Comparison of ENCODE assay signal across 11 cellular contexts in the genomic region with DNA sequence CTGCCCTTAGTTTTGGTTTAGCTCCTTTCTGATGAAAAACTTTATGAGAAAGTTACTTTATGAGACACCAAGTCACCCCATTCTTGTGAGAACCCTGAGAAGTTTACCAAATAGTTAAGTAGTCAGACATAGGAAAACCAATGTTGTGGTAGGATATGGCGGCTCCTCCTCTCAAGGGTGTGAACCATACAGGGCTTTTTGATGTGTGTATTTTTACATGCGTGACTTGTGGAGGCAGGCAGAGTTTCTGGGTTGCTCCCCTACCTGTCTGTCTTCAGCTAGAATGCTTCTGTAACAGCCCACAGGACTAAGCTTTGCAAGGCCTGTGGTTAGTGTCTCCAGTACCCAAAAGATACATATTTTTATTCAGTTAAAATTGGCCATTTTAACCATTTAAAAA. TPM values are rescaled to one million over a fixed set of nuclear protein-coding genes. Genes with fewer than 3 reads are reported as not detected.
DNase-seq lines count a peak whose midpoint lies in the region; ATAC-seq and FAIRE-seq lines count a peak whose summit lies in the region.
"Had no signal": no experiment of that assay in that cellular context is flagged by ENCODE, and none has a peak within 500 bp of the region (broad histone marks: within the 10 kb centered on the region; RNA-seq: fewer than 3 reads in every experiment).

No MANE protein-coding gene starts in this region.

- H3K9me3 Mint-ChIP-seq in activated T-helper 17 cell treated with anti-CD3 and anti-CD28 coated beads, Interleukin-2, amount 50 U/mL, for 72 hours = no peaks in the 10 kb centered on the region

- no peak for FAIRE-seq in small intestine (lab: Jason Lieb, UNC)
- FAIRE-seq: GM12892 had no signal

- H3K4me3 Mint-ChIP-seq in activated T-helper 17 cell treated with anti-CD3 and anti-CD28 coated beads, Interleukin-2, amount 50 U/mL, for 72 hours = peak overlapping the region; percentile 93

- H3K4me3 ChIP-seq in small intestine (ENCODE audit: low read depth in 1 of 2, low read length in 2 of 2) = no peak overlapping the region
- H3K4me3 ChIP-seq: prostate gland had no signal

- peaks cover 0 to 3% of the 10 kb centered on the region in 2 donors for H3K36me3 ChIP-seq in small intestine (ENCODE audit: control insufficient read depth in 2 of 2, insufficient read depth in 2 of 2, low read length in 2 of 2)
- H3K36me3 ChIP-seq: prostate gland had no signal

- DNase-seq in small intestine = peak; percentile 60
- DNase-seq in SKM-1 (lab: John Stamatoyannopoulos, UW; ENCODE audit: unreplicated experiment) = no peak
- no peak for DNase-seq in SW 1271 (lab: John Stamatoyannopoulos, UW)
- no peak for DNase-seq in kidney glomerular epithelial cell (lab: John Stamatoyannopoulos, UW)
- no peak for DNase-seq in NCI-H1417 (lab: John Stamatoyannopoulos, UW)

- ATAC-seq in GM19328 (IDR thresholded peaks at IDR 0.05; ENCODE audit: unreplicated experiment) (peak; percentile 50), HG03520 (IDR thresholded peaks at IDR 0.05; ENCODE audit: unreplicated experiment) (peak; percentile 59)
- peak; percentile 54 for ATAC-seq in activated T-helper 17 cell treated with anti-CD3 and anti-CD28 coated beads, Interleukin-2, amount 50 U/mL, for 72 hours (replicated peaks)

- WGBS in small intestine, 3 donors = 72 to 94% (median 75%) methylated on average over 2 of the region's 2 CpGs

- peak overlapping the region in 1 of 2 donors; percentile 41 for H3K27ac ChIP-seq in small intestine (ENCODE audit: low read depth in 1 of 2, low read length in 1 of 2)
- H3K27ac ChIP-seq: prostate gland had no signal

- peak overlapping the region; percentile 91 for H3K27ac Mint-ChIP-seq in activated T-helper 17 cell treated with anti-CD3 and anti-CD28 coated beads, Interleukin-2, amount 50 U/mL, for 72 hours

- H3K27me3 ChIP-seq in small intestine (ENCODE audit: control insufficient read depth in 2 of 2, insufficient read depth in 2 of 2, low read length in 2 of 2) = no peaks in the 10 kb centered on the region

- peaks cover 1 to 5% of the 10 kb centered on the region in 2 donors for H3K4me1 ChIP-seq in small intestine (ENCODE audit: control insufficient read depth in 2 of 2, insufficient read depth in 1 of 2, low read depth in 1 of 2, low read length in 1 of 2)
- H3K4me1 ChIP-seq: prostate gland had no signal

- peaks cover 73% of the 10 kb centered on the region for H3K4me1 Mint-ChIP-seq in activated T-helper 17 cell treated with anti-CD3 and anti-CD28 coated beads, Interleukin-2, amount 50 U/mL, for 72 hours

- no peaks in the 10 kb centered on the region for H3K27me3 Mint-ChIP-seq in activated T-helper 17 cell treated with anti-CD3 and anti-CD28 coated beads, Interleukin-2, amount 50 U/mL, for 72 hours

- H3K36me3 Mint-ChIP-seq in activated T-helper 17 cell treated with anti-CD3 and anti-CD28 coated beads, Interleukin-2, amount 50 U/mL, for 72 hours (ENCODE audit: low read depth) = peaks cover 43% of the 10 kb centered on the region

- no peaks in the 10 kb centered on the region for H3K9me3 ChIP-seq in small intestine (ENCODE audit: control insufficient read depth, low read depth)
- H3K9me3 ChIP-seq: prostate gland had no signal

RNA-seq across cellular contexts. Expression of gene UBAC2, which starts 18.3 kb away (rescaled TPM):
- 10 to 100 TPM; 39.0 to 46.1 TPM for total RNA-seq in activated T-helper 17 cell treated with anti-CD3 and anti-CD28 coated beads, Interleukin-2, amount 50 U/mL, for 72 hours
- 10 to 100 TPM; 56.2 to 83.1 (median 68.9) TPM for polyA plus RNA-seq in small intestine

RNA-seq across cellular contexts. Expression of gene GPR18, which starts 39.2 kb away (rescaled TPM):
- total RNA-seq in activated T-helper 17 cell treated with anti-CD3 and anti-CD28 coated beads, Interleukin-2, amount 50 U/mL, for 72 hours = 10 to 100 TPM in 1 of 2 donors, 1 to 10 TPM in 1; 8.7 to 10.1 TPM
- polyA plus RNA-seq in small intestine = under 1 TPM in 2 of 3 donors, not detected in 1; 0.54 to 0.66 TPM
- total RNA-seq: glomerular endothelial cell had no signal
